Comparison of ENCODE assay signal across 8 cellular contexts in genomic region chr6:144283781-144284473, GRCh38. TPM values are rescaled to one million over a fixed set of nuclear protein-coding genes. Genes with fewer than 3 reads are reported as not detected.
DNase-seq lines count a peak whose midpoint lies in the region; ATAC-seq, FAIRE-seq and TF ChIP-seq lines count a peak whose summit lies in the region.

No MANE protein-coding gene starts in this region.

- H3K9ac ChIP-seq in keratinocyte (ENCODE audit: control insufficient read depth, extremely low read depth, insufficient read depth, low read length) = peak overlapping the region; percentile 80

- no peaks in the 10 kb centered on the region for H3K36me3 ChIP-seq in cardiac muscle cell
- H3K36me3 ChIP-seq in keratinocyte (ENCODE audit: control insufficient read depth in 2 of 2, extremely low read depth in 1 of 2, insufficient read depth in 2 of 2, low read length in 2 of 2) = no peaks in the 10 kb centered on the region
- no peaks in the 10 kb centered on the region for H3K36me3 ChIP-seq in thymus (ENCODE audit: control insufficient read depth, insufficient read depth)

- peak overlapping the region; percentile 19 for H2AFZ ChIP-seq in keratinocyte (ENCODE audit: control insufficient read depth, low read length)

- TF ChIP-seq CTCF in cardiac muscle cell (IDR thresholded peaks at IDR 0.05; ENCODE audit: low read depth, low read length) (peak; percentile 23), keratinocyte (optimal IDR thresholded peaks at IDR 0.05 in 1 of 3, IDR thresholded peaks at IDR 0.05 in 1 of 3, conservative IDR thresholded peaks at IDR 0.05 in 1 of 3; ENCODE audit: extremely low read depth in 1 of 3, insufficient read depth in 2 of 3, low read length in 3 of 3) (no peak)

- peak overlapping the region; percentile 85 for H3K4me2 ChIP-seq in keratinocyte (ENCODE audit: control insufficient read depth, extremely low read depth, insufficient read depth, low read depth, low read length)

- no peaks in the 10 kb centered on the region for H3K9me1 ChIP-seq in keratinocyte (ENCODE audit: control insufficient read depth, extremely low read depth, insufficient read depth, low read length)

- H3K4me1 Mint-ChIP-seq in activated naive CD8-positive, alpha-beta T cell (ENCODE audit: low read depth) = peaks cover 17% of the 10 kb centered on the region

- ATAC-seq in left ventricle myocardium superior = no peak

- H3K27me3 Mint-ChIP-seq in activated naive CD8-positive, alpha-beta T cell = peaks cover 8% of the 10 kb centered on the region

- H3K27me3 ChIP-seq in cardiac muscle cell = no peaks in the 10 kb centered on the region
- no peaks in the 10 kb centered on the region for H3K27me3 ChIP-seq in keratinocyte (ENCODE audit: control insufficient read depth, extremely low read depth, insufficient read depth, low read length)
- H3K27me3 ChIP-seq in thymus (ENCODE audit: control insufficient read depth, insufficient read depth) = peaks cover 5% of the 10 kb centered on the region

- no peak for FAIRE-seq in keratinocyte (lab: Jason Lieb, UNC)

- no peaks in the 10 kb centered on the region for H3K36me3 Mint-ChIP-seq in activated naive CD8-positive, alpha-beta T cell

- H3K9me3 Mint-ChIP-seq in activated naive CD8-positive, alpha-beta T cell (ENCODE audit: low read depth) = no peaks in the 10 kb centered on the region

- intact Hi-C loops in left ventricle myocardium superior (cut with micrococcal nuclease) = loop anchor here (10.0 kb wide), 1 partner anchor 141 kb away; no protein-coding TSS in a partner anchor

- H3K4me1 ChIP-seq in cardiac muscle cell (ENCODE audit: low read depth) (peaks cover 4% of the 10 kb centered on the region), keratinocyte (ENCODE audit: control insufficient read depth, extremely low read depth, insufficient read depth, low read length) (peaks cover 11% of the 10 kb centered on the region), thymus (ENCODE audit: control insufficient read depth, insufficient read depth, low read length) (peaks cover 4% of the 10 kb centered on the region)

- H3K27ac ChIP-seq in cardiac muscle cell = no peak overlapping the region
- peak overlapping the region; percentile 67 for H3K27ac ChIP-seq in keratinocyte (ENCODE audit: control insufficient read depth, insufficient read depth, low read length)
- no peak overlapping the region for H3K27ac ChIP-seq in thymus (ENCODE audit: low read depth)
- no peak overlapping the region for H3K27ac ChIP-seq in substantia nigra (ENCODE audit: low read depth, low read length, poor library complexity, severe bottlenecking)

- 10% methylated on average over 13 of the region's 13 CpGs for WGBS in thymus

- DNase-seq in cardiac muscle cell (ENCODE audit: low read depth in 1 of 2, low spot score in 1 of 2) (peak; percentile 9 to 38), left ventricle myocardium superior (no peak), keratinocyte (ENCODE audit: low read depth, low spot score) (no peak), middle frontal gyrus (ENCODE audit: extremely low spot score, low spot score) (no peak), substantia nigra (lab: John Stamatoyannopoulos, UW) (no peak)
- DNase-seq in stimulated activated CD8-positive, alpha-beta memory T cell treated with anti-CD3 and anti-CD28 coated beads, Interleukin-4, amount 100 ng/mL, for 48 hours = no peak

- H3K9me3 ChIP-seq in cardiac muscle cell (ENCODE audit: low read depth) (no peaks in the 10 kb centered on the region), keratinocyte (ENCODE audit: control insufficient read depth, low read depth, low read length) (no peaks in the 10 kb centered on the region), thymus (ENCODE audit: control insufficient read depth) (no peaks in the 10 kb centered on the region)

- peak overlapping the region; percentile 95 for H3K4me3 Mint-ChIP-seq in activated naive CD8-positive, alpha-beta T cell

- peak overlapping the region; percentile 54 for H3K4me3 ChIP-seq in cardiac muscle cell
- peak overlapping the region in 2 of 3 experiments; percentile 92 to 95 for H3K4me3 ChIP-seq in keratinocyte (ENCODE audit: control insufficient read depth in 2 of 3, extremely low read depth in 1 of 3, insufficient read depth in 2 of 3, low read depth in 1 of 3, low read length in 3 of 3)
- peak overlapping the region; percentile 86 for H3K4me3 ChIP-seq in thymus (ENCODE audit: low read length)

- no peaks in the 10 kb centered on the region for H3K79me2 ChIP-seq in keratinocyte (ENCODE audit: control insufficient read depth, insufficient read depth, low read length)

- dilution Hi-C loops in keratinocyte (cut with MboI; ENCODE audit: extremely low pct_ligation_motif_present, low sequenced_read_pairs) = no loop called here

- peak overlapping the region; percentile 58 for H3K27ac Mint-ChIP-seq in activated naive CD8-positive, alpha-beta T cell

- H4K20me1 ChIP-seq in keratinocyte (ENCODE audit: control insufficient read depth, extremely low read depth, insufficient read depth, low read length) = no peaks in the 10 kb centered on the region

RNA-seq across cellular contexts. Expression of gene UTRN, which starts 1.2 kb away (rescaled TPM):
- 93.8 and 106 TPM in 2 replicates for total RNA-seq in cardiac muscle cell
- 44.5 and 49.4 TPM in 2 replicates for polyA plus RNA-seq in cardiac muscle cell
- total RNA-seq in left ventricle myocardium superior = 72.0 TPM
- 19.3 to 23.7 TPM (median 20.5 TPM) in 3 replicates for polyA plus RNA-seq in keratinocyte
- 13.4 TPM for polyA plus RNA-seq in keratinocyte (2011; ENCODE audit: low read depth)
- 12.1 and 19.8 TPM in 2 replicates for polyA plus RNA-seq in keratinocyte (2011; cell fraction: cytosol; rRNA removed)
- polyA plus RNA-seq in keratinocyte (2011; cell fraction: nucleus; rRNA removed) = 47.9 and 52.7 TPM in 2 replicates
- polyA plus RNA-seq in keratinocyte (2012; ENCODE audit: low replicate concordance) = 4.5 and 24.8 TPM in 2 replicates
- polyA minus RNA-seq in keratinocyte = 43.7 to 153 TPM (median 54.4 TPM) in 3 replicates
- polyA minus RNA-seq in keratinocyte (2011; cell fraction: cytosol; rRNA and poly(A)+ RNA removed) = 35.7 TPM
- polyA minus RNA-seq in keratinocyte (2011; cell fraction: nucleus; rRNA and poly(A)+ RNA removed) = 89.3 and 184 TPM in 2 replicates
- polyA plus RNA-seq in thymus = 16.8 TPM

Comparison
In these comparisons a context has a peak if more than half of its experiments do, and no peak if none do; other contexts are left out.
1. DNase-seq: peak in cardiac muscle cell (2 of 2); none in left ventricle myocardium superior (single experiment), keratinocyte (single experiment), middle frontal gyrus (single experiment), stimulated activated CD8-positive, alpha-beta memory T cell treated with anti-CD3 and anti-CD28 coated beads, Interleukin-4, amount 100 ng/mL, for 48 hours (single experiment) and substantia nigra (0 of 49).
2. Peak in every context shown above with its lines, with median percentiles within 50 percentile points of each other: H3K4me3 ChIP-seq.